In the genomic region with DNA sequence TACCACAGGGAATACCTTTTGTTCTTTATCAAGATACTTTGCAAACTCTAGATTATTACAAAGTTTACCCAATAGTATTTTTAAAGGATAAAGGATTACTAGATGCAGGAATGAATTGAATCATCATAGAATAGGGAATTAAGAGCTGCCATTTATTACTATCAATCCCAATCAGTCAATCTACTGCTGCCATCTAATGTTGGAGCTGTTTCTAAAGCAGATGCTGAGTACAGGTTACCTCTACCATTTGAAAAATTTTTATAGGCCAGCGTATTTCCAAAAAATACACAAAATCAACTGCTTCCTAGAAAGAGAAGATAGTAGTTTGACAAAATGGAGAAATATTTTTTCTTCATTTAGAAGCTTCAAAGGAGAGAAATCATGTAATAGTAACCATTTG, we compare ENCODE assay signal across 23 cellular contexts.
A peak's percentile ranks its signal among the peaks of the same experiment; 100 is the strongest.
DNase-seq lines count a peak whose midpoint lies in the region; ATAC-seq and TF ChIP-seq lines count a peak whose summit lies in the region.
"Had no signal": no experiment of that assay in that cellular context is flagged by ENCODE, and none has a peak within 500 bp of the region (broad histone marks: within the 10 kb centered on the region; RNA-seq: fewer than 3 reads in every experiment).

No MANE protein-coding gene starts in this region.

- DNase-seq in ACHN: peak; percentile 35
- DNase-seq in GM23338 (ENCODE audit: low spot score): no peak
- DNase-seq in RWPE2 (ENCODE audit: low spot score): no peak
- peak; percentile 43 for DNase-seq in kidney tubule cell (ENCODE audit: low spot score)
- no peak for DNase-seq in PC-9
- DNase-seq in SKM-1 treated with dmso at 0.1 percent for 144 hours (lab: John Stamatoyannopoulos, UW; ENCODE audit: unreplicated experiment): no peak
- DNase-seq: activated CD4-positive, alpha-beta T cell treated with anti-CD3 and anti-CD28 coated beads for 4 hours; activated effector memory CD4-positive, alpha-beta T cell treated with Interleukin-2 at 50 U/mL for 16 hours; activated naive CD8-positive, alpha-beta T cell treated with anti-CD3 and anti-CD28 coated beads, Interleukin-2, amount 10 ng/mL, durations not matched to agents 7 days and 5 days; activated T-cell treated with anti-CD3 and anti-CD28 coated beads for 4 hours; Calu3; central memory CD4-positive, alpha-beta T cell; Karpas-422; MV-4-11; NCI-H1694 treated with DMSO at 0.1 percent for 48 hours; NCI-H2171 treated with DMSO at 0.1 percent for 48 hours; RPMI8226; stimulated activated naive CD8-positive, alpha-beta T cell treated with anti-CD3 and anti-CD28 coated beads, Interleukin-15, amount 100 ng/mL, for 72 hours; thyroid gland had no signal

- no peaks in the 10 kb centered on the region for H3K27me3 ChIP-seq in GM23338 (ENCODE audit: insufficient read depth)
- no peaks in the 10 kb centered on the region for H3K27me3 ChIP-seq in RWPE2 (ENCODE audit: insufficient read depth, poor library complexity, severe bottlenecking)
- no peaks in the 10 kb centered on the region for H3K27me3 ChIP-seq in PC-9 (ENCODE audit: insufficient read depth, low read depth)
- H3K27me3 ChIP-seq: gastroesophageal sphincter, thyroid gland had no signal

- no peaks in the 10 kb centered on the region for H3K4me1 ChIP-seq in GM23338 (ENCODE audit: insufficient read depth)
- no peaks in the 10 kb centered on the region for H3K4me1 ChIP-seq in RWPE2 (ENCODE audit: insufficient read depth, poor library complexity, severe bottlenecking)
- no peaks in the 10 kb centered on the region for H3K4me1 ChIP-seq in PC-9 (replicated peaks; ENCODE audit: insufficient read depth)
- H3K4me1 ChIP-seq: gastroesophageal sphincter, thyroid gland had no signal

- H3K9me2 ChIP-seq in GM23338 (ENCODE audit: insufficient read depth): peaks cover 10% of the 10 kb centered on the region
- H3K9me2 ChIP-seq in PC-9 (ENCODE audit: insufficient read depth): no peaks in the 10 kb centered on the region; the same call in 1 of the 2 replicates

- CTCF ChIA-PET in PC-9 (lab: Charles Lee): no interaction called here

- POLR2A ChIA-PET in PC-9 (lab: Charles Lee; ENCODE audit: unreplicated experiment): no interaction called here

- no peaks in the 10 kb centered on the region for H3K4me1 Mint-ChIP-seq in GM23338
- H3K4me1 Mint-ChIP-seq: activated naive CD8-positive, alpha-beta T cell treated with anti-CD3 and anti-CD28 coated beads, Interleukin-2, amount 10 ng/mL, durations not matched to agents 7 days and 5 days; stimulated activated naive CD8-positive, alpha-beta T cell treated with anti-CD3 and anti-CD28 coated beads, Interleukin-15, amount 100 ng/mL, for 72 hours had no signal

- H3K4me2 ChIP-seq in GM23338: no peak overlapping the region
- H3K4me2 ChIP-seq in PC-9: no peak overlapping the region

- no peak for ATAC-seq in GM23338
- ATAC-seq in RWPE2 (ENCODE audit: low read depth): no peak
- ATAC-seq in HG02938 (IDR thresholded peaks at IDR 0.05; ENCODE audit: unreplicated experiment): no peak
- ATAC-seq: gastroesophageal sphincter; stimulated activated naive CD8-positive, alpha-beta T cell treated with anti-CD3 and anti-CD28 coated beads, Interleukin-15, amount 100 ng/mL, for 72 hours had no signal

- H3K36me3 ChIP-seq in GM23338 (ENCODE audit: insufficient read depth): no peaks in the 10 kb centered on the region
- no peaks in the 10 kb centered on the region for H3K36me3 ChIP-seq in RWPE2 (ENCODE audit: low read depth)
- no peaks in the 10 kb centered on the region for H3K36me3 ChIP-seq in PC-9 (ENCODE audit: low read depth)
- H3K36me3 ChIP-seq: gastroesophageal sphincter, thyroid gland had no signal

- in situ Hi-C loops in ACHN (cut with HindIII; ENCODE audit: low pct_ligation_motif_present, low pct_unique_long_range_greater_than_20kb, low sequenced_read_pairs): no loop called here

- TF ChIP-seq CTCF in GM23338 (conservative IDR thresholded peaks at IDR 0.05; ENCODE audit: low read depth in 2 of 2): peak; percentile 31 to 44
- peak; percentile 25 for TF ChIP-seq CTCF in RWPE2 (IDR thresholded peaks at IDR 0.05; ENCODE audit: poor library complexity, severe bottlenecking)
- no peak for TF ChIP-seq CTCF in PC-9 (conservative IDR thresholded peaks at IDR 0.05)

- H3K4me3 ChIP-seq in GM23338 (no peak overlapping the region), RWPE2 (ENCODE audit: severe bottlenecking) (no peak overlapping the region), PC-9 (no peak overlapping the region)
- H3K4me3 ChIP-seq: gastroesophageal sphincter, thyroid gland had no signal

- no peak overlapping the region for H3K4me3 Mint-ChIP-seq in GM23338
- H3K4me3 Mint-ChIP-seq: activated naive CD8-positive, alpha-beta T cell treated with anti-CD3 and anti-CD28 coated beads, Interleukin-2, amount 10 ng/mL, durations not matched to agents 7 days and 5 days; stimulated activated naive CD8-positive, alpha-beta T cell treated with anti-CD3 and anti-CD28 coated beads, Interleukin-15, amount 100 ng/mL, for 72 hours had no signal

- H2AFZ ChIP-seq in GM23338: no peak overlapping the region
- H2AFZ ChIP-seq in PC-9: no peak overlapping the region

- H3K9me3 ChIP-seq in RWPE2 (ENCODE audit: severe bottlenecking): no peaks in the 10 kb centered on the region
- no peaks in the 10 kb centered on the region for H3K9me3 ChIP-seq in PC-9 (ENCODE audit: insufficient read depth, low read depth)
- H3K9me3 ChIP-seq: gastroesophageal sphincter, thyroid gland had no signal

- intact Hi-C loops in PC-9 (cut with micrococcal nuclease; ENCODE audit: unreplicated experiment): no loop called here

- H3K36me3 Mint-ChIP-seq in GM23338 (ENCODE audit: low read depth): no peaks in the 10 kb centered on the region
- H3K36me3 Mint-ChIP-seq: activated naive CD8-positive, alpha-beta T cell treated with anti-CD3 and anti-CD28 coated beads, Interleukin-2, amount 10 ng/mL, durations not matched to agents 7 days and 5 days had no signal

- H4K20me1 ChIP-seq in GM23338 (replicated peaks; ENCODE audit: insufficient read depth): no peaks in the 10 kb centered on the region
- H4K20me1 ChIP-seq in PC-9 (ENCODE audit: insufficient read depth): no peaks in the 10 kb centered on the region

- BruUV-seq in PC-9 (replicated peaks; lab: Mats Ljungman, UMichigan): no TSS peak

- no peak overlapping the region for H3K27ac Mint-ChIP-seq in GM23338
- H3K27ac Mint-ChIP-seq: activated naive CD8-positive, alpha-beta T cell treated with anti-CD3 and anti-CD28 coated beads, Interleukin-2, amount 10 ng/mL, durations not matched to agents 7 days and 5 days; stimulated activated naive CD8-positive, alpha-beta T cell treated with anti-CD3 and anti-CD28 coated beads, Interleukin-15, amount 100 ng/mL, for 72 hours had no signal

- H3K27ac ChIP-seq in GM23338 (ENCODE audit: low read depth): no peak overlapping the region
- H3K27ac ChIP-seq in RWPE2 (ENCODE audit: poor library complexity, severe bottlenecking): no peak overlapping the region
- no peak overlapping the region for H3K27ac ChIP-seq in PC-9
- H3K27ac ChIP-seq: C4-2B, gastroesophageal sphincter, thyroid gland, VCaP had no signal

- H3K79me2 ChIP-seq in GM23338 (replicated peaks; ENCODE audit: insufficient read depth) (no peaks in the 10 kb centered on the region), PC-9 (ENCODE audit: low read depth) (no peaks in the 10 kb centered on the region)

- H3F3A ChIP-seq in GM23338 (replicated peaks; ENCODE audit: low read depth): no peaks in the 10 kb centered on the region
- H3F3A ChIP-seq in PC-9 (ENCODE audit: insufficient read depth, low read depth): no peaks in the 10 kb centered on the region

- no peaks in the 10 kb centered on the region for H3K9me3 Mint-ChIP-seq in GM23338
- H3K9me3 Mint-ChIP-seq: activated naive CD8-positive, alpha-beta T cell treated with anti-CD3 and anti-CD28 coated beads, Interleukin-2, amount 10 ng/mL, durations not matched to agents 7 days and 5 days; stimulated activated naive CD8-positive, alpha-beta T cell treated with anti-CD3 and anti-CD28 coated beads, Interleukin-15, amount 100 ng/mL, for 72 hours had no signal

- H3K27me3 Mint-ChIP-seq in GM23338 (ENCODE audit: insufficient read depth, low read depth, poor library complexity): no peaks in the 10 kb centered on the region
- H3K27me3 Mint-ChIP-seq: activated naive CD8-positive, alpha-beta T cell treated with anti-CD3 and anti-CD28 coated beads, Interleukin-2, amount 10 ng/mL, durations not matched to agents 7 days and 5 days; stimulated activated naive CD8-positive, alpha-beta T cell treated with anti-CD3 and anti-CD28 coated beads, Interleukin-15, amount 100 ng/mL, for 72 hours had no signal

TF ChIP-seq in GM23338, 12 proteins besides CTCF, POLR2A, EP300 and RAD21 (continues in another document):
- TF ChIP-seq CREB1 (CRISPR knock-in tag; IDR thresholded peaks at IDR 0.05; ENCODE audit: low read depth): no peak
- TF ChIP-seq EZH2 (IDR thresholded peaks at IDR 0.05; ENCODE audit: low read depth, unreplicated experiment): no peak
- no peak for TF ChIP-seq ZNF331 (CRISPR knock-in tag; IDR thresholded peaks at IDR 0.05; ENCODE audit: low read depth)
- TF ChIP-seq, protein P1, sequence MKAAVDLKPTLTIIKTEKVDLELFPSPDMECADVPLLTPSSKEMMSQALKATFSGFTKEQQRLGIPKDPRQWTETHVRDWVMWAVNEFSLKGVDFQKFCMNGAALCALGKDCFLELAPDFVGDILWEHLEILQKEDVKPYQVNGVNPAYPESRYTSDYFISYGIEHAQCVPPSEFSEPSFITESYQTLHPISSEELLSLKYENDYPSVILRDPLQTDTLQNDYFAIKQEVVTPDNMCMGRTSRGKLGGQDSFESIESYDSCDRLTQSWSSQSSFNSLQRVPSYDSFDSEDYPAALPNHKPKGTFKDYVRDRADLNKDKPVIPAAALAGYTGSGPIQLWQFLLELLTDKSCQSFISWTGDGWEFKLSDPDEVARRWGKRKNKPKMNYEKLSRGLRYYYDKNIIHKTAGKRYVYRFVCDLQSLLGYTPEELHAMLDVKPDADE (IDR thresholded peaks at IDR 0.05): no peak
- TF ChIP-seq EZH2phosphoT487 (IDR thresholded peaks at IDR 0.05; ENCODE audit: unreplicated experiment): no peak
- TF ChIP-seq NANOG (IDR thresholded peaks at IDR 0.05; ENCODE audit: borderline replicate concordance): no peak

Comparison
In these comparisons a context has a peak if more than half of its experiments do, and no peak if none do; other contexts are left out.
1. DNase-seq: peak in ACHN (single experiment) and kidney tubule cell (single experiment); none in GM23338 (single experiment), RWPE2 (single experiment), PC-9 (0 of 2) and SKM-1 treated with dmso at 0.1 percent for 144 hours (single experiment).